8 cellular contexts compared by ENCODE assay signal in the genomic region with DNA sequence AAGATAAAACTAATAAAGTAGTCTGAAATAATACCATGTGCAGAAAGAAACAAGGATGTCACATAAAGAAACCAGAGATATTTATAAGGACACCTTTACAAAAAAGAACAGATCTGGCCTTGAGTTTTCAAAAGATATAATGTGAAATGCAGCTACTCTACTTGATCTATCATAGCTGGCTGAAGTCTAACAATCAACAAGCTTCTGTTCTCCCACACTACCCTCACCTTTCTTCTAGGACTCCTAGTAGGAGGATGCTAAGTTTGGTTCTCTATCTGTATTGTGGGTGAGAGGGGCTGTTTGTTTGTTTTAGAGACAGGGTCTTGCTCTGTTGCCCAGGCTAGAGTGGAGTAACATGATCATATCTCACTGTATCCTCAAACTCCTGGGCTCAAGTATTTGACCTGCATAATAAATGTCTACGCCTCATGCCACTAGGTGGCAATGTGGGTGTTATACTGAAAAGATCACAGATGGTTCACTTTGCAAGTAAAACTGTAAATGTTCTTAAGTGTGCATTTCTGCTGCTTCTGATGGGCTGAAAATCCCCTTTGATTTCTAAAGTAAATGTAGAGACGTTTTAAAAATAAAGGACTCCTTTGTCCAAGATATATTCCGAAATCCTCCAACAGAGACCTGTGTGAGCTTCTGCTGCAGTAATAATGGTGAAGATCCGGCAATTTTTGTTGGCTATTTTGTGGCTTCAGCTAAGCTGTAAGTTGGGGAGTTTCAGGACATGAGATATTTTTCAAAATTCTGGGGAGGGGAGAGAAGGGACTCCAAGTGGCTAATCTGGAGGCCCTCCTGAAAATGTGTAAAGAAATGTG.
DNase-seq lines count a peak whose midpoint lies in the region; ATAC-seq, FAIRE-seq and TF ChIP-seq lines count a peak whose summit lies in the region.

No MANE protein-coding gene starts in this region.

- H2AFZ ChIP-seq in SU-DHL-6 (ENCODE audit: low read depth, low read length, severe bottlenecking) (no peak overlapping the region), H1 (ENCODE audit: low read length) (no peak overlapping the region)

- TF ChIP-seq EP300 in H1 (IDR thresholded peaks at IDR 0.05; ENCODE audit: borderline replicate concordance in 1 of 2, low read depth in 2 of 2, low read length in 2 of 2) = no peak

- no peak overlapping the region for H3K4ac ChIP-seq in H1 (replicated peaks; ENCODE audit: insufficient read length, low read depth, low read length)

- no peak overlapping the region for H2BK20ac ChIP-seq in H1 (ENCODE audit: low read length)

- H4K5ac ChIP-seq in H1 (ENCODE audit: insufficient read length, low read depth, low read length) = no peak overlapping the region

- no peak overlapping the region for H3K18ac ChIP-seq in H1 (ENCODE audit: extremely low read depth, low read length)

- no peak overlapping the region for H2BK12ac ChIP-seq in H1 (ENCODE audit: low read depth, low read length)

- TF ChIP-seq RAD21 in H1 (IDR thresholded peaks at IDR 0.05 in 1 of 2, conservative IDR thresholded peaks at IDR 0.05 in 1 of 2; ENCODE audit: low read depth in 2 of 2, low read length in 2 of 2) = peak; percentile 63 to 64

- peaks cover 2% of the 10 kb centered on the region for H3K27me3 Mint-ChIP-seq in memory B cell

- H3K9me3 Mint-ChIP-seq in memory B cell = no peaks in the 10 kb centered on the region

- H3K27ac ChIP-seq in SU-DHL-6 (ENCODE audit: low read depth, low read length) (no peak overlapping the region), H1 (ENCODE audit: low read depth, low read length) (no peak overlapping the region)

- H3K79me1 ChIP-seq in H1 (ENCODE audit: low read depth, low read length) = no peaks in the 10 kb centered on the region

- H3K4me2 ChIP-seq in SU-DHL-6 (ENCODE audit: low read depth, low read length, poor library complexity, severe bottlenecking) (peak overlapping the region; percentile 7), H1 (ENCODE audit: insufficient read depth in 1 of 2, low read depth in 2 of 2, low read length in 2 of 2) (no peak overlapping the region)

- H4K20me1 ChIP-seq in SU-DHL-6 (ENCODE audit: low read depth, low read length) (no peaks in the 10 kb centered on the region), H1 (replicated peaks in 1 of 2; ENCODE audit: control insufficient read depth in 1 of 2, insufficient read depth in 2 of 2, low read length in 2 of 2) (no peaks in the 10 kb centered on the region)

- no peak overlapping the region for H3K4me3 ChIP-seq in SU-DHL-6 (ENCODE audit: insufficient read depth, low read length, poor library complexity, severe bottlenecking)
- H3K4me3 ChIP-seq in H1 (ENCODE audit: extremely low read depth in 1 of 4, insufficient read depth in 2 of 4, low read depth in 3 of 4, low read length in 4 of 4) = no peak overlapping the region

- no peak overlapping the region for H3K14ac ChIP-seq in H1 (ENCODE audit: insufficient read length)

- H4K91ac ChIP-seq in H1 (replicated peaks; ENCODE audit: insufficient read length, low read length) = no peak overlapping the region

- no peak overlapping the region for H3K56ac ChIP-seq in H1 (replicated peaks; ENCODE audit: insufficient read length, low read depth, low read length)

- WGBS in H1 (ENCODE audit: extremely low coverage in 1 of 2, insufficient coverage in 1 of 2, insufficient read length in 1 of 2, insufficient replicate concordance in 2 of 2, low coverage in 1 of 2, low lambda C conversion rate in 2 of 2, missing lambda C conversion rate in 1 of 2), 2 experiments = 46% methylated on average over 4 of the region's 4 CpGs; no CpG with 5 or more reads in 1 of the 2 experiments

- TF ChIP-seq CTCF in SU-DHL-6 (IDR thresholded peaks at IDR 0.05; ENCODE audit: insufficient read depth, low read length, poor library complexity, severe bottlenecking) (peak; percentile 70), H1 (IDR thresholded peaks at IDR 0.05; ENCODE audit: control extremely low read depth in 1 of 3, insufficient read depth in 1 of 3, low read depth in 1 of 3, low read length in 3 of 3) (peak in 2 of 3 experiments; percentile 59 to 66; a peak in 2 of 4 replicates)

- no peak overlapping the region for H4K8ac ChIP-seq in H1 (ENCODE audit: extremely low read depth, insufficient read depth, low read length)

- no peak overlapping the region for H2BK15ac ChIP-seq in H1 (ENCODE audit: low read length)

- no peaks in the 10 kb centered on the region for H3K23me2 ChIP-seq in H1 (ENCODE audit: low read depth, low read length)

- H3K4me3 Mint-ChIP-seq in memory B cell = no peak overlapping the region

- peak; percentile 76 for FAIRE-seq in A204.1 (lab: Jason Lieb, UNC)
- FAIRE-seq in H1 (lab: Jason Lieb, UNC) = peak; percentile 91

- H2AK5ac ChIP-seq in H1 (ENCODE audit: low read depth, low read length) = no peak overlapping the region

- H2BK120ac ChIP-seq in H1 (replicated peaks; ENCODE audit: low read depth, low read length) = no peak overlapping the region

- H3K4me1 ChIP-seq in H1 (replicated peaks in 1 of 4; ENCODE audit: control insufficient read depth in 3 of 4, insufficient read depth in 4 of 4, low read length in 3 of 4) = no peaks in the 10 kb centered on the region

- H2BK5ac ChIP-seq in H1 (ENCODE audit: low read depth, low read length) = no peak overlapping the region

- CTCF ChIA-PET in H1 (lab: Charles Lee; ENCODE audit: partially characterized antibody) = interaction anchor here (0.5 to 6.9 kb wide), 53 partner anchors 9 to 274 kb away, joined by 3 to 83 read pairs (median 4); no protein-coding TSS in a partner anchor

- no peak for TF ChIP-seq POLR2A in H1 (IDR thresholded peaks at IDR 0.05; ENCODE audit: control extremely low read depth in 1 of 2, low read depth in 2 of 2, low read length in 2 of 2)

- POLR2A ChIA-PET in H1 (lab: Charles Lee; ENCODE audit: partially characterized antibody) = no interaction called here

- H3K27me3 ChIP-seq in SU-DHL-6 (ENCODE audit: low read length) = no peaks in the 10 kb centered on the region
- H3K27me3 ChIP-seq in H1 (replicated peaks in 1 of 4; ENCODE audit: control insufficient read depth in 3 of 4, extremely low read depth in 1 of 4, insufficient read depth in 3 of 4, low read length in 3 of 4) = no peaks in the 10 kb centered on the region

- H3K4me1 Mint-ChIP-seq in memory B cell = peaks cover 2% of the 10 kb centered on the region

- H3K36me3 Mint-ChIP-seq in memory B cell = no peaks in the 10 kb centered on the region

- peak; percentile 78 for ATAC-seq in memory B cell (ENCODE audit: low read depth)
- ATAC-seq in GM19023 (IDR thresholded peaks at IDR 0.05; ENCODE audit: unreplicated experiment) = no peak

- H3K9me3 ChIP-seq in SU-DHL-6 (ENCODE audit: insufficient read depth, low read length) (no peaks in the 10 kb centered on the region), H1 (ENCODE audit: insufficient read depth in 2 of 2, low read depth in 1 of 2, low read length in 1 of 2) (no peaks in the 10 kb centered on the region; a peak in 1 of 4 replicates)

- no peaks in the 10 kb centered on the region for H3F3A ChIP-seq in SU-DHL-6 (ENCODE audit: insufficient read depth)

- H3K79me2 ChIP-seq in SU-DHL-6 (ENCODE audit: insufficient read depth, low read length) (no peaks in the 10 kb centered on the region), H1 (ENCODE audit: control insufficient read depth in 1 of 2, insufficient read depth in 2 of 2, low read length in 2 of 2) (no peaks in the 10 kb centered on the region)

- H3K23ac ChIP-seq in H1 (ENCODE audit: insufficient read length) = no peak overlapping the region

- no peaks in the 10 kb centered on the region for H3K9me2 ChIP-seq in SU-DHL-6 (replicated peaks; ENCODE audit: insufficient read depth, low read length)

- no peak overlapping the region for H3K9ac ChIP-seq in SU-DHL-6 (ENCODE audit: low read length)
- no peak overlapping the region for H3K9ac ChIP-seq in H1 (replicated peaks in 1 of 4; ENCODE audit: extremely low read depth in 1 of 4, low read depth in 3 of 4, low read length in 3 of 4)

- no peaks in the 10 kb centered on the region for H3K36me3 ChIP-seq in SU-DHL-6 (ENCODE audit: low read length)
- H3K36me3 ChIP-seq in H1 (ENCODE audit: control insufficient read depth in 2 of 4, insufficient read depth in 4 of 4, low read length in 3 of 4) = no peaks in the 10 kb centered on the region

- H3K27ac Mint-ChIP-seq in memory B cell = no peak overlapping the region

- DNase-seq in EL = peak; percentile 32
- peak; percentile 58 for DNase-seq in Kasumi-1 (lab: John Stamatoyannopoulos, UW)
- no peak for DNase-seq in H1 (ENCODE audit: low read depth in 1 of 2, low spot score in 2 of 2)
- peak; percentile 38 to 42 for DNase-seq in memory B cell (ENCODE audit: low spot score in 2 of 2)
- DNase-seq in DMS79 treated with DMSO at 0.1 percent for 48 hours (lab: John Stamatoyannopoulos, UW) = no peak

TF ChIP-seq in H1, 55 proteins besides CTCF, POLR2A, EP300 and RAD21 (continues in another document):
- no peak for TF ChIP-seq TEAD4 (IDR thresholded peaks at IDR 0.05; ENCODE audit: low read depth, low read length)
- TF ChIP-seq NANOG (IDR thresholded peaks at IDR 0.05; ENCODE audit: insufficient read depth, low read depth, low read length, poor library complexity, severe bottlenecking) = no peak
- no peak for TF ChIP-seq GABPA (IDR thresholded peaks at IDR 0.05; ENCODE audit: borderline replicate concordance, insufficient read depth, low read length)
- no peak for TF ChIP-seq EGR1 (IDR thresholded peaks at IDR 0.05; ENCODE audit: borderline replicate concordance, low read depth, low read length)

Comparison
In these comparisons a context has a peak if more than half of its experiments do, and no peak if none do; other contexts are left out.
1. DNase-seq: peak in EL (single experiment), Kasumi-1 (2 of 2) and memory B cell (2 of 2); none in H1 (0 of 2) and DMS79 treated with DMSO at 0.1 percent for 48 hours (single experiment).